Comparison of ENCODE assay signal across 10 cellular contexts in genomic region chr18:58993260-58993659, GRCh38.
DNase-seq lines count a peak whose midpoint lies in the region; ATAC-seq, FAIRE-seq and TF ChIP-seq lines count a peak whose summit lies in the region.
"Had no signal": no experiment of that assay in that cellular context is flagged by ENCODE, and none has a peak within 500 bp of the region (broad histone marks: within the 10 kb centered on the region; RNA-seq: fewer than 3 reads in every experiment).

No MANE protein-coding gene starts in this region.

- H3K27ac ChIP-seq in heart right ventricle, result peak overlapping the region in 9 of 10 donors; percentile 70 to 94 (median 87)
- H3K27ac ChIP-seq in GM12878 (ENCODE audit: control insufficient read depth, insufficient read depth), result no peak overlapping the region; the same call in 1 of the 2 replicates
- peak overlapping the region; percentile 49 to 78 for H3K27ac ChIP-seq in uterus

- RAD21 ChIA-PET in GM12878 (lab: Charles Lee; ENCODE audit: unreplicated experiment), result interaction anchor here (2.0 kb wide), 1 partner anchor 27 kb away, joined by 6 read pairs; no protein-coding TSS in a partner anchor

- no peak for TF ChIP-seq CTCF in heart right ventricle (IDR thresholded peaks at IDR 0.05)
- TF ChIP-seq CTCF in GM12878 (IDR thresholded peaks at IDR 0.05 in 2 of 3, conservative IDR thresholded peaks at IDR 0.05 in 1 of 3; ENCODE audit: control insufficient read depth in 2 of 3, extremely low read depth in 1 of 3, insufficient read depth in 1 of 3, low read depth in 3 of 3, low read length in 3 of 3), result no peak
- TF ChIP-seq CTCF in uterus (IDR thresholded peaks at IDR 0.05), result no peak

- TF ChIP-seq EP300 in GM12878 (IDR thresholded peaks at IDR 0.05; ENCODE audit: borderline replicate concordance in 1 of 2, control insufficient read depth in 1 of 2, low read depth in 2 of 2, low read length in 2 of 2), result no peak

- POLR2A ChIA-PET in GM12878 (lab: Charles Lee), result no interaction called here

- in situ Hi-C loops in GM12878 (cut with MboI), result loop anchor here (25.0 kb wide), 1 partner anchor 894 kb away; the partner anchor contains the start of gene PMAIP1

- WGBS in heart right ventricle, 2 donors, result 40 to 50% methylated on average over 4 of the region's 4 CpGs
- WGBS in GM12878 (ENCODE audit: insufficient coverage, insufficient replicate concordance, low lambda C conversion rate, missing lambda C conversion rate), result 60% methylated on average over 4 of the region's 4 CpGs

- H3K36me3 ChIP-seq in heart right ventricle (no peaks in the 10 kb centered on the region), GM12878 (ENCODE audit: control insufficient read depth in 2 of 2, insufficient read depth in 2 of 2, low read length in 1 of 2) (no peaks in the 10 kb centered on the region), uterus (no peaks in the 10 kb centered on the region)

- no peak for TF ChIP-seq RAD21 in GM12878 (IDR thresholded peaks at IDR 0.05; ENCODE audit: insufficient read depth, low read depth, low read length)

- H3K4me1 ChIP-seq in heart right ventricle, result peaks cover 13 to 86% (median 74%) of the 10 kb centered on the region in 9 donors
- H3K4me1 ChIP-seq in GM12878 (ENCODE audit: control insufficient read depth, insufficient read depth, low read length), result peaks cover 29% of the 10 kb centered on the region
- H3K4me1 ChIP-seq in uterus, result peaks cover 0 to 13% of the 10 kb centered on the region in 2 donors

- peak in 2 of 8 donors; percentile 24 to 31 for ATAC-seq in heart right ventricle
- ATAC-seq in Right ventricle myocardium superior (ENCODE audit: poor library complexity), result no peak
- ATAC-seq in GM12878, result no peak
- ATAC-seq: activated CD8-positive, alpha-beta memory T cell treated with anti-CD3 and anti-CD28 coated beads, Interleukin-2, amount 10 ng/mL, durations not matched to agents 7 days and 5 days had no signal

- DNase-seq in heart right ventricle (peak in 1 of 2 donors; percentile 47), Right ventricle myocardium superior (no peak), GM12878 (ENCODE audit: low read depth, low spot score) (no peak), kidney tubule cell (ENCODE audit: low spot score) (peak; percentile 93), uterus (no peak), NCI-H82 treated with DMSO at 0.1 percent for 48 hours (lab: John Stamatoyannopoulos, UW; ENCODE audit: unreplicated experiment) (no peak), GDM1 (lab: John Stamatoyannopoulos, UW) (no peak), T-helper 1 cell (no peak)
- DNase-seq: activated CD8-positive, alpha-beta memory T cell treated with anti-CD3 and anti-CD28 coated beads, Interleukin-2, amount 10 ng/mL, durations not matched to agents 7 days and 5 days; RPMI8226 had no signal

- intact Hi-C loops in heart right ventricle (cut with DNase I), result loop anchor here in 4 of 10 donors (5.0 to 10.0 kb wide), 5 partner anchors 36 to 208 kb away; partner anchors contain the start of gene ZNF532 (in 1 of the 4)
- intact Hi-C loops in Right ventricle myocardium superior (cut with DNase I), result no loop called here
- intact Hi-C loops in GM12878 (cut with micrococcal nuclease; ENCODE audit: unreplicated experiment), result no loop called here
- intact Hi-C loops in uterus (cut with DNase I; ENCODE audit: low total_unique reads), result no loop called here

- H3K9me3 ChIP-seq in heart right ventricle (peaks cover 0 to 13% (median 0%) of the 10 kb centered on the region in 11 donors), GM12878 (replicated peaks; ENCODE audit: control insufficient read depth, insufficient read depth, low read length) (peaks cover 21% of the 10 kb centered on the region), uterus (no peaks in the 10 kb centered on the region)

- no TSS peak for BruUV-seq in GM12878 (replicated peaks; lab: Mats Ljungman, UMichigan)

- no peaks in the 10 kb centered on the region for H3K79me2 ChIP-seq in GM12878 (ENCODE audit: control insufficient read depth, insufficient read depth, low read length)

- no peaks in the 10 kb centered on the region for H3K27me3 ChIP-seq in heart right ventricle
- no peaks in the 10 kb centered on the region for H3K27me3 ChIP-seq in GM12878 (replicated peaks in 1 of 2; ENCODE audit: control insufficient read depth in 2 of 2, insufficient read depth in 2 of 2, low read length in 1 of 2)
- H3K27me3 ChIP-seq in uterus, result no peaks in the 10 kb centered on the region

- no peak for TF ChIP-seq POLR2A in GM12878 (IDR thresholded peaks at IDR 0.05; ENCODE audit: low read depth, low read length)
- TF ChIP-seq POLR2A in uterus (IDR thresholded peaks at IDR 0.05), result no peak

- SMC1A ChIA-PET in GM12878 (lab: Charles Lee; ENCODE audit: uncharacterized antibody, unreplicated experiment), result interaction anchor here (0.7 to 3.2 kb wide), 5 partner anchors 10 to 21 kb away, joined by 3 to 9 read pairs (median 4); no protein-coding TSS in a partner anchor

- no peak overlapping the region for H3K4me3 ChIP-seq in heart right ventricle
- no peak overlapping the region for H3K4me3 ChIP-seq in GM12878
- no peak overlapping the region for H3K4me3 ChIP-seq in uterus

- H4K20me1 ChIP-seq in GM12878 (ENCODE audit: control insufficient read depth, insufficient read depth), result no peaks in the 10 kb centered on the region

- H2AFZ ChIP-seq in GM12878 (ENCODE audit: control insufficient read depth, low read depth, low read length), result no peak overlapping the region; the same call in 1 of the 2 replicates

- no peak for FAIRE-seq in GM12878 (lab: Jason Lieb, UNC)

- peak overlapping the region; percentile 26; the same call in 1 of the 2 replicates for H3K4me2 ChIP-seq in GM12878 (ENCODE audit: control insufficient read depth, insufficient read depth)

- CTCF ChIA-PET in GM12878 (lab: Yijun Ruan, JAX), result interaction anchor here (0.8 kb wide), 1 partner anchor 229 kb away, joined by 3 read pairs; no protein-coding TSS in a partner anchor

- no peak overlapping the region for H3K9ac ChIP-seq in GM12878 (ENCODE audit: control insufficient read depth, insufficient read depth, low read length)

TF ChIP-seq in GM12878, 131 proteins besides CTCF, POLR2A, EP300 and RAD21:
- TF ChIP-seq IRF5 (IDR thresholded peaks at IDR 0.05; ENCODE audit: borderline replicate concordance), result no peak
- 0 out of 2 replicates have a peak, but pooled peaks have one; percentile 3 for TF ChIP-seq JUNB (IDR thresholded peaks at IDR 0.05)
- TF ChIP-seq TCF12 (IDR thresholded peaks at IDR 0.05; ENCODE audit: low read depth, low read length), result no peak
- TF ChIP-seq NFIC (IDR thresholded peaks at IDR 0.05; ENCODE audit: low read depth, low read length), result peak; percentile 16; the same call in 1 of the 2 replicates
- TF ChIP-seq KDM1A (IDR thresholded peaks at IDR 0.05; ENCODE audit: borderline replicate concordance), result no peak
- no peak for TF ChIP-seq IKZF2 (IDR thresholded peaks at IDR 0.05)
